13 cellular contexts compared by ENCODE assay signal in genomic region chr1:161739865-161740566, GRCh38. TPM values are rescaled to one million over a fixed set of nuclear protein-coding genes. Genes with fewer than 3 reads are reported as not detected.
DNase-seq lines count a peak whose midpoint lies in the region; ATAC-seq, FAIRE-seq and TF ChIP-seq lines count a peak whose summit lies in the region.
"Had no signal": no experiment of that assay in that cellular context is flagged by ENCODE, and none has a peak within 500 bp of the region (broad histone marks: within the 10 kb centered on the region; RNA-seq: fewer than 3 reads in every experiment).

No MANE protein-coding gene starts in this region.

- H3K4me1 Mint-ChIP-seq in naive thymus-derived CD4-positive, alpha-beta T cell = peaks cover 0 to 52% (median 18%) of the 10 kb centered on the region in 7 donors

- peaks cover 4 to 25% of the 10 kb centered on the region in 2 donors for H3K4me1 ChIP-seq in naive thymus-derived CD4-positive, alpha-beta T cell (ENCODE audit: control insufficient read depth in 2 of 2, insufficient read depth in 2 of 2, low read length in 2 of 2)

- no peaks in the 10 kb centered on the region for H3K27me3 ChIP-seq in GM06990 (replicated peaks; ENCODE audit: control insufficient read depth, insufficient read depth, low read length)
- H3K27me3 ChIP-seq in naive thymus-derived CD4-positive, alpha-beta T cell (ENCODE audit: control insufficient read depth in 2 of 2, insufficient read depth in 2 of 2, low read length in 2 of 2) = no peaks in the 10 kb centered on the region

- TF ChIP-seq CTCF in GM06990 (IDR thresholded peaks at IDR 0.05; ENCODE audit: insufficient read depth, low read length, poor library complexity, severe bottlenecking) = no peak

- intact Hi-C loops in naive thymus-derived CD4-positive, alpha-beta T cell (cut with micrococcal nuclease) = loop anchor here (2.0 to 5.0 kb wide), 2 partner anchors 93 to 513 kb away; partner anchors contain the start of gene TOMM40L (in 1 of the 2)

- ATAC-seq in HG02884 (IDR thresholded peaks at IDR 0.05; ENCODE audit: unreplicated experiment) = peak; percentile 25
- ATAC-seq in naive thymus-derived CD4-positive, alpha-beta T cell = peak; percentile 21

- no peak overlapping the region for H3K27ac Mint-ChIP-seq in naive thymus-derived CD4-positive, alpha-beta T cell
- H3K27ac Mint-ChIP-seq: CD4-positive, alpha-beta T cell had no signal

- H3K27ac ChIP-seq in caudate nucleus (ENCODE audit: low read depth, low read length) = peak overlapping the region; percentile 13
- H3K27ac ChIP-seq in naive thymus-derived CD4-positive, alpha-beta T cell (ENCODE audit: low read depth, low read length) = no peak overlapping the region

- no peak overlapping the region for H3K4me3 ChIP-seq in GM06990 (replicated peaks; ENCODE audit: low read depth, low read length)
- no peak overlapping the region for H3K4me3 ChIP-seq in naive thymus-derived CD4-positive, alpha-beta T cell (ENCODE audit: low read length)

- DNase-seq in GM06990 (ENCODE audit: extremely low read depth, insufficient read length) = peak; percentile 72
- DNase-seq in caudate nucleus (lab: John Stamatoyannopoulos, UW) = peak in 5 of 61 donors; percentile 1 to 34 (median 6)
- no peak for DNase-seq in naive thymus-derived CD4-positive, alpha-beta T cell
- DNase-seq in kidney glomerular epithelial cell (lab: John Stamatoyannopoulos, UW) = no peak
- no peak for DNase-seq in stimulated activated CD4-positive, alpha-beta T cell treated with anti-CD3 and anti-CD28 coated beads, Interleukin-1b, Interleukin-23, amount 100 ng/mL, for 48 hours
- no peak for DNase-seq in NCI-H1417 (lab: John Stamatoyannopoulos, UW)
- no peak for DNase-seq in RCC 7860 (ENCODE audit: low spot score)
- DNase-seq: activated CD4-positive, alpha-beta T cell treated with anti-CD3 and anti-CD28 coated beads, Interleukin-2, amount 50 U/mL, for 4 hours; CD4-positive, alpha-beta T cell; HCEC 1CT; NCI-H2171 had no signal

- peaks cover 0 to 3% (median 0%) of the 10 kb centered on the region in 5 donors for H3K36me3 Mint-ChIP-seq in naive thymus-derived CD4-positive, alpha-beta T cell

- H3K9me3 ChIP-seq in naive thymus-derived CD4-positive, alpha-beta T cell (ENCODE audit: control insufficient read depth in 2 of 3, low read length in 3 of 3) = no peaks in the 10 kb centered on the region

- POLR2A ChIA-PET in naive thymus-derived CD4-positive, alpha-beta T cell (lab: Charles Lee) = interaction anchor here (1.2 to 5.9 kb wide), 4 partner anchors 8 to 12 kb away, joined by 3 to 60 read pairs (median 6); partner anchors contain the start of gene DUSP12

- H3K4me3 Mint-ChIP-seq in naive thymus-derived CD4-positive, alpha-beta T cell = peak overlapping the region in 1 of 10 donors; percentile 27
- H3K4me3 Mint-ChIP-seq: CD4-positive, alpha-beta T cell had no signal

- H3K27me3 Mint-ChIP-seq in naive thymus-derived CD4-positive, alpha-beta T cell = peaks cover 0 to 34% (median 5%) of the 10 kb centered on the region in 5 donors

- no peaks in the 10 kb centered on the region for H3K9me3 Mint-ChIP-seq in naive thymus-derived CD4-positive, alpha-beta T cell
- H3K9me3 Mint-ChIP-seq: CD4-positive, alpha-beta T cell had no signal

- no peak for FAIRE-seq in RCC 7860 (lab: Jason Lieb, UNC)
- FAIRE-seq: islet of Langerhans had no signal

- no peaks in the 10 kb centered on the region for H3K36me3 ChIP-seq in GM06990 (ENCODE audit: control insufficient read depth, insufficient read depth, low read length)
- no peaks in the 10 kb centered on the region for H3K36me3 ChIP-seq in naive thymus-derived CD4-positive, alpha-beta T cell (ENCODE audit: control insufficient read depth in 2 of 3, insufficient read depth in 3 of 3, low read length in 3 of 3)

- CTCF ChIA-PET in naive thymus-derived CD4-positive, alpha-beta T cell (lab: Charles Lee) = interaction anchor here (0.6 to 3.8 kb wide), 12 partner anchors 9 to 255 kb away, joined by 3 to 36 read pairs (median 4); partner anchors contain the start of gene DUSP12

RNA-seq across cellular contexts. Expression of gene DUSP12, which starts 9.6 kb away (rescaled TPM):
- 10 to 100 TPM; 16.1 to 31.4 (median 24.1) TPM for total RNA-seq in naive thymus-derived CD4-positive, alpha-beta T cell
- polyA plus RNA-seq in naive thymus-derived CD4-positive, alpha-beta T cell = 10 to 100 TPM; 74.3 to 75.2 TPM

RNA-seq across cellular contexts. Expression of gene FCRLB, which starts 18.7 kb away (rescaled TPM):
- total RNA-seq in naive thymus-derived CD4-positive, alpha-beta T cell = 1 to 10 TPM in 2 of 5 experiments, under 1 TPM in 3; 0.34 to 1.8 (median 0.76) TPM
- under 1 TPM; 0.79 to 0.90 TPM for polyA plus RNA-seq in naive thymus-derived CD4-positive, alpha-beta T cell

RNA-seq across cellular contexts. Expression of gene ATF6, which starts 26.1 kb away (rescaled TPM):
- 10 to 100 TPM; 22.4 to 27.5 (median 26.9) TPM for total RNA-seq in naive thymus-derived CD4-positive, alpha-beta T cell
- 10 to 100 TPM; 17.9 to 20.3 TPM for polyA plus RNA-seq in naive thymus-derived CD4-positive, alpha-beta T cell

RNA-seq across cellular contexts. Expression of gene FCRLA, which starts 33.0 kb away (rescaled TPM):
- total RNA-seq in naive thymus-derived CD4-positive, alpha-beta T cell = 1 to 10 TPM in 1 of 5 experiments, under 1 TPM in 3, not detected in 1; 0.32 to 1.8 (median 0.53) TPM
- polyA plus RNA-seq in naive thymus-derived CD4-positive, alpha-beta T cell = under 1 TPM; 0.56 to 0.59 TPM
- total RNA-seq: CD4-positive, alpha-beta T cell had no signal
